ENCODE assay signal across 1 cellular context in genomic region chr17:29732209-29732608, GRCh38.
TF ChIP-seq lines count a peak whose summit lies in the region.

No MANE protein-coding gene starts in this region.

TF ChIP-seq in IMR-90, 13 proteins besides CTCF, POLR2A, EP300 and RAD21:
- TF ChIP-seq, protein P1, sequence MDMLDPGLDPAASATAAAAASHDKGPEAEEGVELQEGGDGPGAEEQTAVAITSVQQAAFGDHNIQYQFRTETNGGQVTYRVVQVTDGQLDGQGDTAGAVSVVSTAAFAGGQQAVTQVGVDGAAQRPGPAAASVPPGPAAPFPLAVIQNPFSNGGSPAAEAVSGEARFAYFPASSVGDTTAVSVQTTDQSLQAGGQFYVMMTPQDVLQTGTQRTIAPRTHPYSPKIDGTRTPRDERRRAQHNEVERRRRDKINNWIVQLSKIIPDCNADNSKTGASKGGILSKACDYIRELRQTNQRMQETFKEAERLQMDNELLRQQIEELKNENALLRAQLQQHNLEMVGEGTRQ (IDR thresholded peaks at IDR 0.05; ENCODE audit: low read depth, low read length): no peak
- TF ChIP-seq RFX5 (IDR thresholded peaks at IDR 0.05; ENCODE audit: low read depth, low read length) (no peak), MAFK (IDR thresholded peaks at IDR 0.05; ENCODE audit: low read depth, low read length) (no peak)
